ENCODE assay signal across 3 cellular contexts in genomic region chr11:66888282-66888681, GRCh38.
TF ChIP-seq lines count a peak whose summit lies in the region.

No MANE protein-coding gene starts in this region.

TF ChIP-seq in A549, 52 proteins besides CTCF, POLR2A, EP300 and RAD21:
- TF ChIP-seq MAFK (IDR thresholded peaks at IDR 0.05; ENCODE audit: partially characterized antibody) (no peak), HES2 (IDR thresholded peaks at IDR 0.05) (no peak), TP53 (CRISPR knock-in tag; IDR thresholded peaks at IDR 0.05) (no peak), PHF8 (IDR thresholded peaks at IDR 0.05; ENCODE audit: borderline replicate concordance, low read depth) (no peak), RARB (CRISPR knock-in tag; IDR thresholded peaks at IDR 0.05) (no peak), SMC3 (IDR thresholded peaks at IDR 0.05) (no peak), BHLHE40 (IDR thresholded peaks at IDR 0.05; ENCODE audit: low read depth, low read length) (no peak), RCOR1 (IDR thresholded peaks at IDR 0.05; ENCODE audit: low read depth, low read length) (no peak), HDAC2 (IDR thresholded peaks at IDR 0.05) (no peak), MAX (IDR thresholded peaks at IDR 0.05) (no peak), JUNB (IDR thresholded peaks at IDR 0.05) (no peak), USF2 (IDR thresholded peaks at IDR 0.05) (no peak), REST (IDR thresholded peaks at IDR 0.05) (no peak), ELK1 (IDR thresholded peaks at IDR 0.05; ENCODE audit: low read depth, low read length) (no peak), KDM5A (IDR thresholded peaks at IDR 0.05) (no peak)
TF ChIP-seq in A549: peak in this region for 0.

TF ChIP-seq in HCT116, 20 proteins besides CTCF, POLR2A, EP300 and RAD21:
- no peak for TF ChIP-seq SP1 (IDR thresholded peaks at IDR 0.05; ENCODE audit: low read depth)
- no peak for TF ChIP-seq TCF7L2 (IDR thresholded peaks at IDR 0.05; ENCODE audit: borderline replicate concordance, extremely low read depth, insufficient read depth, insufficient read length)
- TF ChIP-seq ZNF274 (IDR thresholded peaks at IDR 0.05; ENCODE audit: low read depth, low read length), result no peak
- no peak for TF ChIP-seq CEBPB (IDR thresholded peaks at IDR 0.05; ENCODE audit: low read depth)
- TF ChIP-seq EZH2phosphoT487 (IDR thresholded peaks at IDR 0.05; ENCODE audit: borderline replicate concordance), result no peak
TF ChIP-seq in HCT116: peak in this region for 0.

TF ChIP-seq in WTC11, 78 proteins besides CTCF, POLR2A, EP300 and RAD21:
- TF ChIP-seq NR1H2 (CRISPR knock-in tag; IDR thresholded peaks at IDR 0.05) (no peak), CDX4 (CRISPR knock-in tag; IDR thresholded peaks at IDR 0.05; ENCODE audit: borderline replicate concordance) (no peak), PREB (CRISPR knock-in tag; IDR thresholded peaks at IDR 0.05; ENCODE audit: borderline replicate concordance) (no peak), NFYB (CRISPR knock-in tag; conservative IDR thresholded peaks at IDR 0.05; ENCODE audit: low read depth) (no peak), ZNF532 (CRISPR knock-in tag; IDR thresholded peaks at IDR 0.05; ENCODE audit: borderline replicate concordance) (no peak), NFATC4 (CRISPR knock-in tag; IDR thresholded peaks at IDR 0.05) (no peak), KAT7 (CRISPR knock-in tag; IDR thresholded peaks at IDR 0.05; ENCODE audit: borderline replicate concordance) (no peak), USF1 (CRISPR knock-in tag; IDR thresholded peaks at IDR 0.05) (no peak), ZNF512 (CRISPR knock-in tag; IDR thresholded peaks at IDR 0.05; ENCODE audit: borderline replicate concordance) (no peak), GTF2I (CRISPR knock-in tag; conservative IDR thresholded peaks at IDR 0.05) (no peak), ZNF423 (CRISPR knock-in tag; IDR thresholded peaks at IDR 0.05) (no peak), GABPB1 (CRISPR knock-in tag; IDR thresholded peaks at IDR 0.05) (no peak), ZNF219 (CRISPR knock-in tag; IDR thresholded peaks at IDR 0.05; ENCODE audit: borderline replicate concordance) (no peak), ZNF121 (CRISPR knock-in tag; IDR thresholded peaks at IDR 0.05) (no peak), GRHL2 (CRISPR knock-in tag; IDR thresholded peaks at IDR 0.05; ENCODE audit: insufficient replicate concordance, severe bottlenecking) (no peak), ATF1 (CRISPR knock-in tag; IDR thresholded peaks at IDR 0.05) (no peak), ZNF671 (CRISPR knock-in tag; IDR thresholded peaks at IDR 0.05) (no peak), SOX15 (CRISPR knock-in tag; IDR thresholded peaks at IDR 0.05) (no peak)
